9 cellular contexts compared by ENCODE assay signal in the genomic region with DNA sequence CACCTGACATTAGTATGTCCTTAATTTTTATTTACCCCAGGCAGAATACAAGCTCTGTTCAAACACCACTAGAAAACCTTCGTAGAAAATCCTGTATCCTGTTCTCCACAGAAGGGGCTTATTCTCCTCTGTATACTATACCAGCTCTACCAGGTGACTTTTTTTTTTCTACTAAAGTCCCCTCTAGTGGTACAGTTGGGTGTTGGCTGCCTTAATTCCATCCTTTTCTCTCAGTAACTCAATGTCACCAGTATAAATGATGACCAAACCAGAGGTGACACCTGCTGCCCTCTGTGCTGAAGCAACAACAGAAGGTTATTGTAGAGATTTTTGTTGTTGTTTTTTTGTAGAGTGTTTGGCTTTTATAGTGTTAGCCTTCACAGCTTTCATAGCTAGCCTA.
DNase-seq lines count a peak whose midpoint lies in the region; ATAC-seq, FAIRE-seq and TF ChIP-seq lines count a peak whose summit lies in the region.
"Had no signal": no experiment of that assay in that cellular context is flagged by ENCODE, and none has a peak within 500 bp of the region (broad histone marks: within the 10 kb centered on the region; RNA-seq: fewer than 3 reads in every experiment).

No MANE protein-coding gene starts in this region.

- H3K27ac ChIP-seq in brain microvascular endothelial cell = no peak overlapping the region
- H3K27ac ChIP-seq: body of pancreas had no signal

- in situ Hi-C loops in brain microvascular endothelial cell (cut with HindIII; ENCODE audit: low pct_ligation_motif_present, low sequenced_read_pairs) = no loop called here

- peak; percentile 18 for TF ChIP-seq CTCF in brain microvascular endothelial cell (IDR thresholded peaks at IDR 0.05; ENCODE audit: low read depth, low read length, missing control alignments)

- ATAC-seq in GM18498 (IDR thresholded peaks at IDR 0.05; ENCODE audit: unreplicated experiment) = peak; percentile 44
- ATAC-seq in HG03108 (IDR thresholded peaks at IDR 0.05; ENCODE audit: unreplicated experiment) = no peak
- ATAC-seq: body of pancreas had no signal

- no peak for TF ChIP-seq EP300 in Ishikawa (IDR thresholded peaks at IDR 0.05; ENCODE audit: borderline replicate concordance)

- peak; percentile 5 for DNase-seq in H4 (ENCODE audit: low spot score)
- DNase-seq in brain microvascular endothelial cell = no peak
- no peak for DNase-seq in occipital lobe (lab: John Stamatoyannopoulos, UW)
- DNase-seq in NCI-H146 treated with DMSO at 0.1 percent for 48 hours (lab: John Stamatoyannopoulos, UW; ENCODE audit: unreplicated experiment) = no peak
- DNase-seq in GM19239 (ENCODE audit: insufficient read length, low spot score) = no peak
- DNase-seq: body of pancreas had no signal

- no peaks in the 10 kb centered on the region for H3K36me3 ChIP-seq in brain microvascular endothelial cell (replicated peaks)

- no peak overlapping the region for H3K4me3 ChIP-seq in brain microvascular endothelial cell (ENCODE audit: low read depth, low read length)
- H3K4me3 ChIP-seq: body of pancreas had no signal

- peak; percentile 38; the same call in 1 of the 2 replicates for TF ChIP-seq RAD21 in Ishikawa (IDR thresholded peaks at IDR 0.05; ENCODE audit: low read depth)

- no peaks in the 10 kb centered on the region for H3K27me3 ChIP-seq in brain microvascular endothelial cell (replicated peaks)
- H3K27me3 ChIP-seq: body of pancreas had no signal

- FAIRE-seq in GM19239 (lab: Jason Lieb, UNC) = no peak

TF ChIP-seq in Ishikawa, 13 proteins besides CTCF, POLR2A, EP300 and RAD21:
- no peak for TF ChIP-seq MAX (IDR thresholded peaks at IDR 0.05)
- no peak for TF ChIP-seq ZBTB7A (IDR thresholded peaks at IDR 0.05; ENCODE audit: low read depth)
- TF ChIP-seq, protein P1, sequence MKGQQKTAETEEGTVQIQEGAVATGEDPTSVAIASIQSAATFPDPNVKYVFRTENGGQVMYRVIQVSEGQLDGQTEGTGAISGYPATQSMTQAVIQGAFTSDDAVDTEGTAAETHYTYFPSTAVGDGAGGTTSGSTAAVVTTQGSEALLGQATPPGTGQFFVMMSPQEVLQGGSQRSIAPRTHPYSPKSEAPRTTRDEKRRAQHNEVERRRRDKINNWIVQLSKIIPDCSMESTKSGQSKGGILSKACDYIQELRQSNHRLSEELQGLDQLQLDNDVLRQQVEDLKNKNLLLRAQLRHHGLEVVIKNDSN (IDR thresholded peaks at IDR 0.05) = no peak
- no peak for TF ChIP-seq FOXM1 (IDR thresholded peaks at IDR 0.05; ENCODE audit: borderline replicate concordance, low read depth)
TF ChIP-seq in Ishikawa: peak in this region for 0.
